Comparison of ENCODE assay signal across 18 cellular contexts in genomic region chr4:714087-714486, GRCh38. TPM values are rescaled to one million over a fixed set of nuclear protein-coding genes. Genes with fewer than 3 reads are reported as not detected.
DNase-seq lines count a peak whose midpoint lies in the region; ATAC-seq, FAIRE-seq and TF ChIP-seq lines count a peak whose summit lies in the region.
"Had no signal": no experiment of that assay in that cellular context is flagged by ENCODE, and none has a peak within 500 bp of the region (broad histone marks: within the 10 kb centered on the region; RNA-seq: fewer than 3 reads in every experiment).

No MANE protein-coding gene starts in this region.

- H3K4me3 ChIP-seq in K562 = no peak overlapping the region
- H3K4me3 ChIP-seq: BLaER1 had no signal

- H3K9me3 Mint-ChIP-seq in natural killer cell = no peaks in the 10 kb centered on the region
- H3K9me3 Mint-ChIP-seq in natural killer cell treated with Interleukin-12 subunit alpha and Interleukin-12 subunit beta and Interleukin-15 and Interleukin-18, amount 100 ng/mL, for 72 hours = no peaks in the 10 kb centered on the region
- H3K9me3 Mint-ChIP-seq: CD8-positive, alpha-beta memory T cell had no signal

- no peak for TF ChIP-seq RAD21 in K562 (CRISPR knock-in tag; conservative IDR thresholded peaks at IDR 0.05 in 1 of 2, IDR thresholded peaks at IDR 0.05 in 1 of 2)

- H3K27ac ChIP-seq in K562 (ENCODE audit: extremely low read depth, low read depth, low read length) = no peak overlapping the region
- H3K27ac ChIP-seq: BLaER1 had no signal

- no peaks in the 10 kb centered on the region for H4K20me1 ChIP-seq in K562 (replicated peaks; ENCODE audit: control insufficient read depth, insufficient read depth, low read length)

- ATAC-seq in natural killer cell = no peak
- no peak for ATAC-seq in natural killer cell treated with Interleukin-12 subunit alpha and Interleukin-12 subunit beta and Interleukin-15 and Interleukin-18, amount 100 ng/mL, for 72 hours
- no peak for ATAC-seq in K562
- ATAC-seq in HG02981 (IDR thresholded peaks at IDR 0.05; ENCODE audit: unreplicated experiment) = no peak
- ATAC-seq: HCT116 had no signal

- H3K79me2 ChIP-seq in K562 (ENCODE audit: control insufficient read depth, insufficient read depth, low read length) = peaks cover 76% of the 10 kb centered on the region

- H3K27me3 Mint-ChIP-seq in natural killer cell (ENCODE audit: low read depth in 2 of 2) = no peaks in the 10 kb centered on the region
- H3K27me3 Mint-ChIP-seq in natural killer cell treated with Interleukin-12 subunit alpha and Interleukin-12 subunit beta and Interleukin-15 and Interleukin-18, amount 100 ng/mL, for 72 hours = no peaks in the 10 kb centered on the region
- H3K27me3 Mint-ChIP-seq: CD8-positive, alpha-beta memory T cell had no signal

- H3K4me1 Mint-ChIP-seq in natural killer cell = peaks cover 29 to 59% of the 10 kb centered on the region in 2 donors
- peaks cover 26 to 27% of the 10 kb centered on the region in 2 donors for H3K4me1 Mint-ChIP-seq in natural killer cell treated with Interleukin-12 subunit alpha and Interleukin-12 subunit beta and Interleukin-15 and Interleukin-18, amount 100 ng/mL, for 72 hours (ENCODE audit: low read depth in 2 of 2)

- BruUV-seq in K562 (replicated peaks; lab: Mats Ljungman, UMichigan) = no TSS peak

- in situ Hi-C loops in K562 (cut with MboI) = no loop called here

- H3K9me1 ChIP-seq in K562 (ENCODE audit: control insufficient read depth, insufficient read depth, low read length) = no peaks in the 10 kb centered on the region

- no peak overlapping the region for H3K4me2 ChIP-seq in K562 (ENCODE audit: insufficient read depth, low read length)
- H3K4me2 ChIP-seq: BLaER1 had no signal

- H3K36me3 ChIP-seq in K562 (ENCODE audit: control insufficient read depth, insufficient read depth, low read length) = peaks cover 23% of the 10 kb centered on the region; the same call in 2 of the 3 replicates

- CTCF ChIA-PET in K562 (lab: Yijun Ruan, JAX; ENCODE audit: low intra/inter-chr PET ratio) = no interaction called here

- intact Hi-C loops in natural killer cell (cut with micrococcal nuclease) (no loop called here), K562 (cut with micrococcal nuclease) (no loop called here), posterior vena cava (cut with DNase I) (no loop called here)

- no peak for DNase-seq in natural killer cell
- no peak for DNase-seq in natural killer cell treated with Interleukin-12 subunit alpha and Interleukin-12 subunit beta and Interleukin-15 and Interleukin-18, amount 100 ng/mL, for 72 hours (ENCODE audit: low spot score)
- no peak for DNase-seq in K562 (ENCODE audit: extremely low read depth in 1 of 4, low spot score in 3 of 4)
- peak; percentile 79 for DNase-seq in posterior vena cava (ENCODE audit: low spot score)
- no peak for DNase-seq in activated T-cell treated with anti-CD3 and anti-CD28 coated beads, Interleukin-2, amount 50 U/mL, for 1 hour
- DNase-seq in NAMALWA (ENCODE audit: low spot score) = no peak
- DNase-seq: 8988T; AML-193; Caco-2; CD8-positive, alpha-beta memory T cell; DND-41; GDM1; IMR-90 had no signal

- TF ChIP-seq EP300 in K562 (IDR thresholded peaks at IDR 0.05; ENCODE audit: low read length) = no peak

- TF ChIP-seq CTCF in natural killer cell (IDR thresholded peaks at IDR 0.05) (no peak), K562 (IDR thresholded peaks at IDR 0.05 in 2 of 3, conservative IDR thresholded peaks at IDR 0.05 in 1 of 3; ENCODE audit: insufficient read depth in 2 of 3, low read depth in 1 of 3, low read length in 3 of 3) (no peak)

- H3K4me3 Mint-ChIP-seq in natural killer cell = no peak overlapping the region
- H3K4me3 Mint-ChIP-seq in natural killer cell treated with Interleukin-12 subunit alpha and Interleukin-12 subunit beta and Interleukin-15 and Interleukin-18, amount 100 ng/mL, for 72 hours = no peak overlapping the region
- H3K4me3 Mint-ChIP-seq: CD8-positive, alpha-beta memory T cell had no signal

- H3K27ac Mint-ChIP-seq in natural killer cell = peak overlapping the region; percentile 68
- no peak overlapping the region for H3K27ac Mint-ChIP-seq in natural killer cell treated with Interleukin-12 subunit alpha and Interleukin-12 subunit beta and Interleukin-15 and Interleukin-18, amount 100 ng/mL, for 72 hours

- no peaks in the 10 kb centered on the region for H3K9me3 ChIP-seq in K562 (replicated peaks; ENCODE audit: control insufficient read depth, insufficient read depth, low read depth, low read length)
- H3K9me3 ChIP-seq: Caco-2 had no signal

- H3K36me3 Mint-ChIP-seq in natural killer cell = no peaks in the 10 kb centered on the region
- H3K36me3 Mint-ChIP-seq in natural killer cell treated with Interleukin-12 subunit alpha and Interleukin-12 subunit beta and Interleukin-15 and Interleukin-18, amount 100 ng/mL, for 72 hours = no peaks in the 10 kb centered on the region

- FAIRE-seq in K562 (lab: Jason Lieb, UNC) = no peak
- FAIRE-seq: GM12892 had no signal

- peaks cover 0 to 27% of the 10 kb centered on the region in 2 experiments; a peak in 3 of 5 replicates for H3K4me1 ChIP-seq in K562 (replicated peaks in 1 of 2; ENCODE audit: control insufficient read depth in 2 of 2, insufficient read depth in 2 of 2, low read length in 2 of 2)
- H3K4me1 ChIP-seq: Caco-2 had no signal

- POLR2A ChIA-PET in K562 (lab: Yijun Ruan, JAX) = interaction anchor here (0.6 kb wide), 1 partner anchor 62 kb away, joined by 3 read pairs; no protein-coding TSS in a partner anchor

- peak overlapping the region in 1 of 2 experiments; percentile 31; a peak in 1 of 4 replicates for H3K9ac ChIP-seq in K562 (ENCODE audit: insufficient read depth in 1 of 2, low read depth in 2 of 2, low read length in 2 of 2)
- H3K9ac ChIP-seq: BLaER1 had no signal

- TF ChIP-seq POLR2A in K562 (conservative IDR thresholded peaks at IDR 0.05) = no peak

- H2AFZ ChIP-seq in K562 (ENCODE audit: low read depth, low read length) = no peak overlapping the region

- 100% methylated on average over 7 of the region's 18 CpGs for WGBS in K562 (ENCODE audit: insufficient coverage, low coverage, missing lambda C conversion rate)

- no peaks in the 10 kb centered on the region for H3K27me3 ChIP-seq in K562 (ENCODE audit: control insufficient read depth in 2 of 2, insufficient read depth in 2 of 2, low read length in 2 of 2)
- H3K27me3 ChIP-seq: BLaER1 had no signal

RNA-seq across cellular contexts. Expression of gene PCGF3, which starts 8.5 kb away (rescaled TPM):
- 100 to 1,000 TPM in 1 of 3 donors, 10 to 100 TPM in 2; 71.2 to 101 (median 97.2) TPM for total RNA-seq in natural killer cell
- total RNA-seq in natural killer cell treated with Interleukin-12 subunit alpha and Interleukin-12 subunit beta and Interleukin-15 and Interleukin-18, amount 100 ng/mL, for 72 hours = 10 to 100 TPM; 50.6 to 54.3 TPM
- 122 and 175 TPM in 2 replicates for total RNA-seq in K562 (2011; cell fraction: chromatin; rRNA removed; ENCODE audit: low replicate concordance)
- 123 and 128 TPM in 2 replicates for total RNA-seq in K562 (2011; cell fraction: nucleolus; rRNA removed)
- 119 and 129 TPM in 2 replicates for total RNA-seq in K562 (2011; cell fraction: nucleoplasm; rRNA removed)
- 31.3 and 39.9 TPM in 2 replicates for total RNA-seq in K562 (2014; rRNA removed)
- 13.3 and 14.7 TPM in 2 replicates for total RNA-seq in K562 (2014; rRNA removed; fragmentation: Illumina TruSeq; extraction: Trizol)
- total RNA-seq in K562 (2015; rRNA removed; fragmentation: Illumina TruSeq; extraction: Trizol) = 19.1 and 20.3 TPM in 2 replicates
- 39.6 and 46.1 TPM in 2 replicates for total RNA-seq in K562 (2021)
- polyA plus RNA-seq in K562 (2011; rRNA removed) = 37.2 and 42.2 TPM in 2 replicates
- 35.7 and 39.0 TPM in 2 replicates for polyA plus RNA-seq in K562 (2011; cell fraction: cytosol; rRNA removed)
- polyA plus RNA-seq in K562 (2011; cell fraction: nucleus; rRNA removed) = 197 and 242 TPM in 2 replicates
- 22.9 and 34.4 TPM in 2 replicates for polyA plus RNA-seq in K562 (2012)
- 18.9 and 20.4 TPM in 2 replicates for polyA plus RNA-seq in K562 (2014; fragmentation: Illumina TruSeq; extraction: Trizol)
- polyA plus RNA-seq in K562 (2014; fragmentation: Nextera tagmentation; extraction: Ambion mirVana) = 1 to 10 TPM; 2.6 to 4.3 TPM
- polyA plus RNA-seq in K562 (2014; rRNA removed) = 40.1 and 40.2 TPM in 2 replicates
- 25.9 and 30.6 TPM in 2 replicates for polyA minus RNA-seq in K562 (2011; rRNA and poly(A)+ RNA removed)
- 22.7 and 34.9 TPM in 2 replicates for polyA minus RNA-seq in K562 (2011; cell fraction: cytosol; rRNA and poly(A)+ RNA removed)
- polyA minus RNA-seq in K562 (2011; cell fraction: nucleus; rRNA and poly(A)+ RNA removed) = 74.0 and 79.4 TPM in 2 replicates
- 10 to 100 TPM; 25.6 to 35.8 TPM for total RNA-seq in posterior vena cava

RNA-seq across cellular contexts. Expression of gene SLC49A3, which starts 25.1 kb away (rescaled TPM):
- total RNA-seq in natural killer cell (10 to 100 TPM; 10.0 to 14.9 (median 10.4) TPM), K562 (2014; rRNA removed) (not detected in 2 replicates), K562 (2014; rRNA removed; fragmentation: Illumina TruSeq; extraction: Trizol) (not detected in 2 replicates), K562 (2015; rRNA removed; fragmentation: Illumina TruSeq; extraction: Trizol) (not detected in 2 replicates), K562 (2021) (0.24 and 0.29 TPM in 2 replicates), posterior vena cava (10 to 100 TPM in 1 of 2 donors, 1 to 10 TPM in 1; 9.3 to 10.4 TPM)
- 10 to 100 TPM; 10.5 to 15.9 TPM for total RNA-seq in natural killer cell treated with Interleukin-12 subunit alpha and Interleukin-12 subunit beta and Interleukin-15 and Interleukin-18, amount 100 ng/mL, for 72 hours
- not detected in 2 replicates for total RNA-seq in K562 (2011; cell fraction: chromatin; rRNA removed; ENCODE audit: low replicate concordance)
- 0.39 TPM in 1 of 2 replicates, not detected in the other for total RNA-seq in K562 (2011; cell fraction: nucleolus; rRNA removed)
- 0.61 TPM in 1 of 2 replicates, not detected in the other for total RNA-seq in K562 (2011; cell fraction: nucleoplasm; rRNA removed)
- polyA plus RNA-seq in K562 (2011; rRNA removed) (not detected in 2 replicates), K562 (2014; fragmentation: Illumina TruSeq; extraction: Trizol) (not detected in 2 replicates), K562 (2014; fragmentation: Nextera tagmentation; extraction: Ambion mirVana) (not detected), K562 (2014; rRNA removed) (0.18 and 0.41 TPM in 2 replicates)
- 0.03 and 0.22 TPM in 2 replicates for polyA plus RNA-seq in K562 (2011; cell fraction: cytosol; rRNA removed)
- polyA plus RNA-seq in K562 (2011; cell fraction: nucleus; rRNA removed) = 0.25 and 0.55 TPM in 2 replicates
- polyA plus RNA-seq in K562 (2012) = 0.21 and 0.30 TPM in 2 replicates
- polyA minus RNA-seq in K562 (2011; rRNA and poly(A)+ RNA removed) = not detected in 2 replicates
- polyA minus RNA-seq in K562 (2011; cell fraction: cytosol; rRNA and poly(A)+ RNA removed) = not detected in 2 replicates
- polyA minus RNA-seq in K562 (2011; cell fraction: nucleus; rRNA and poly(A)+ RNA removed) = not detected in 2 replicates
- total RNA-seq: H4 had no signal

RNA-seq across cellular contexts. Expression of gene MYL5, which starts 39.7 kb away (rescaled TPM):
- total RNA-seq in natural killer cell (10 to 100 TPM; 23.4 to 39.5 (median 30.1) TPM), K562 (2014; rRNA removed) (4.9 and 6.2 TPM in 2 replicates), K562 (2014; rRNA removed; fragmentation: Illumina TruSeq; extraction: Trizol) (2.6 and 3.1 TPM in 2 replicates), K562 (2015; rRNA removed; fragmentation: Illumina TruSeq; extraction: Trizol) (5.1 and 5.9 TPM in 2 replicates), K562 (2021) (9.1 and 10.0 TPM in 2 replicates), posterior vena cava (10 to 100 TPM in 1 of 2 donors, 1 to 10 TPM in 1; 7.9 to 12.4 TPM)
- total RNA-seq in natural killer cell treated with Interleukin-12 subunit alpha and Interleukin-12 subunit beta and Interleukin-15 and Interleukin-18, amount 100 ng/mL, for 72 hours = 10 to 100 TPM; 13.5 to 24.6 TPM
- total RNA-seq in K562 (2011; cell fraction: chromatin; rRNA removed; ENCODE audit: low replicate concordance) = 13.3 and 32.0 TPM in 2 replicates
- 19.7 and 19.9 TPM in 2 replicates for total RNA-seq in K562 (2011; cell fraction: nucleolus; rRNA removed)
- 9.6 and 13.4 TPM in 2 replicates for total RNA-seq in K562 (2011; cell fraction: nucleoplasm; rRNA removed)
- polyA plus RNA-seq in K562 (2011; rRNA removed) (3.8 and 4.1 TPM in 2 replicates), K562 (2014; fragmentation: Illumina TruSeq; extraction: Trizol) (3.4 and 5.5 TPM in 2 replicates), K562 (2014; fragmentation: Nextera tagmentation; extraction: Ambion mirVana) (1 to 10 TPM; 1.4 TPM), K562 (2014; rRNA removed) (6.0 and 6.9 TPM in 2 replicates)
- 2.8 TPM in 2 replicates for polyA plus RNA-seq in K562 (2011; cell fraction: cytosol; rRNA removed)
- 18.2 and 29.5 TPM in 2 replicates for polyA plus RNA-seq in K562 (2011; cell fraction: nucleus; rRNA removed)
- polyA plus RNA-seq in K562 (2012) = 9.3 and 13.7 TPM in 2 replicates
- 3.1 and 4.0 TPM in 2 replicates for polyA minus RNA-seq in K562 (2011; rRNA and poly(A)+ RNA removed)
- 0.76 and 1.5 TPM in 2 replicates for polyA minus RNA-seq in K562 (2011; cell fraction: cytosol; rRNA and poly(A)+ RNA removed)
- polyA minus RNA-seq in K562 (2011; cell fraction: nucleus; rRNA and poly(A)+ RNA removed) = 11.0 and 13.6 TPM in 2 replicates

RNA-seq across cellular contexts. Expression of gene ATP5ME, which starts 40.0 kb away (rescaled TPM):
- total RNA-seq in natural killer cell = 100 to 1,000 TPM; 114 to 140 (median 136) TPM
- 100 to 1,000 TPM; 187 to 224 TPM for total RNA-seq in natural killer cell treated with Interleukin-12 subunit alpha and Interleukin-12 subunit beta and Interleukin-15 and Interleukin-18, amount 100 ng/mL, for 72 hours
- total RNA-seq in K562 (2011; cell fraction: chromatin; rRNA removed; ENCODE audit: low replicate concordance) = 72.8 and 88.6 TPM in 2 replicates
- 122 and 189 TPM in 2 replicates for total RNA-seq in K562 (2011; cell fraction: nucleolus; rRNA removed)
- total RNA-seq in K562 (2011; cell fraction: nucleoplasm; rRNA removed) = 125 and 130 TPM in 2 replicates
- 746 and 978 TPM in 2 replicates for total RNA-seq in K562 (2014; rRNA removed)
- 839 and 887 TPM in 2 replicates for total RNA-seq in K562 (2014; rRNA removed; fragmentation: Illumina TruSeq; extraction: Trizol)
- 914 and 930 TPM in 2 replicates for total RNA-seq in K562 (2015; rRNA removed; fragmentation: Illumina TruSeq; extraction: Trizol)
- 509 and 535 TPM in 2 replicates for total RNA-seq in K562 (2021)
- polyA plus RNA-seq in K562 (2011; rRNA removed) = 573 and 595 TPM in 2 replicates
- 589 and 678 TPM in 2 replicates for polyA plus RNA-seq in K562 (2011; cell fraction: cytosol; rRNA removed)
- 222 and 265 TPM in 2 replicates for polyA plus RNA-seq in K562 (2011; cell fraction: nucleus; rRNA removed)
- polyA plus RNA-seq in K562 (2012) = 689 and 2,439 TPM in 2 replicates
- 632 and 822 TPM in 2 replicates for polyA plus RNA-seq in K562 (2014; fragmentation: Illumina TruSeq; extraction: Trizol)
- polyA plus RNA-seq in K562 (2014; fragmentation: Nextera tagmentation; extraction: Ambion mirVana) = 1,000 to 10,000 TPM; 2,400 to 2,480 TPM
- polyA plus RNA-seq in K562 (2014; rRNA removed) = 987 and 1,053 TPM in 2 replicates
- polyA minus RNA-seq in K562 (2011; rRNA and poly(A)+ RNA removed) = 147 and 173 TPM in 2 replicates
- 96.7 and 103 TPM in 2 replicates for polyA minus RNA-seq in K562 (2011; cell fraction: cytosol; rRNA and poly(A)+ RNA removed)
- polyA minus RNA-seq in K562 (2011; cell fraction: nucleus; rRNA and poly(A)+ RNA removed) = 41.5 and 69.1 TPM in 2 replicates
- total RNA-seq in posterior vena cava = 100 to 1,000 TPM; 180 to 237 TPM

Comparison
In these comparisons a context has a peak if more than half of its experiments do, and no peak if none do; other contexts are left out.
1. H3K27ac Mint-ChIP-seq: peak in natural killer cell (2 of 2); none in natural killer cell treated with Interleukin-12 subunit alpha and Interleukin-12 subunit beta and Interleukin-15 and Interleukin-18, amount 100 ng/mL, for 72 hours (0 of 2).
2. RNA of gene SLC49A3, which starts 25.1 kb away (total RNA-seq): 10.5 to 15.9 TPM in natural killer cell treated with Interleukin-12 subunit alpha and Interleukin-12 subunit beta and Interleukin-15 and Interleukin-18, amount 100 ng/mL, for 72 hours, 9.3 to 10.4 TPM in posterior vena cava and 10.0 to 14.9 TPM in natural killer cell; 0.24 to 0.61 TPM in K562; every median in the first group is over 4 times any median in the second.